ENCODE assay signal across 8 cellular contexts in the genomic region with DNA sequence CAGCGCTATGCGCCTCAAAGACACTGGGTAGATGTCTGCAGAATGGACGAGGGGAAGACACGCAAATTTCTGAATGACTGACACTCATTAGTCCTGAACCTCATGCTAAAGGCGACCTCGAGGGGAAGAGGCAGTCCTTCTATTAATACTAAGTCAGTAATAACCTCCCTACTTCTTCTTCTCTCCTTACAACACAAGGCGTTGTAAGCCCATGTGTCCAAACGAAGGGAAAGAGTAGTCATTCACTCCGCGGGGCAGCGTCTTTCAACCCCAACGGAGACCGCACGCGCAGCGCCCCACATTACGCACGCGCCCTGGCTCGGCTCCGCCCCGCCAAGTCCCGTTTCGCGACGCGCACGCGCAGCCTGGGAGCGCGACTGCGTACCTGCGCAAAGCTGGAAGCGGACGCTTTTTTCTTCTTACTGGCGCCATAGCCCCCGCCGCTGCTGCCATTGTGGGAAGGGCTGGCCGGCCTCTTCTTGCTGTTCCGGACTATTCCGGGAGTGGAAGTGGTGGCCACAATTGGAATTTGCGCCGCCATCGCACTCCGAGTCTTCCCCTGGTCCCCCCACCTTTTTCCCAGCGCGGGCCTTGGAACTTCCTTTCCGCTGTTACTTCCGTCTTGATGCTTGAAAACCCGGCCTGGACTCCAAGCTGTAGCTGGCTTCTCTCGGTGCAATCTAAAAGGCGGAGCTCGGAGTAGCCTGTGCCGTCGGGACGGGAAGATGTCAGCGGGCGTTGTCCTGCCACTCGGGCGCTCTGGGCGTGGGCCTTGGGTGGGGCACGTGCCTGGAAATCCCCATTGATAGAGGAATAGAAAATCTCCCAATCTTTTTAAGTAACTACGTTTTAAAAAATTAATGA. TPM values are rescaled to one million over a fixed set of nuclear protein-coding genes. Genes with fewer than 3 reads are reported as not detected.
DNase-seq lines count a peak whose midpoint lies in the region; ATAC-seq and TF ChIP-seq lines count a peak whose summit lies in the region.

A gene with protein sequence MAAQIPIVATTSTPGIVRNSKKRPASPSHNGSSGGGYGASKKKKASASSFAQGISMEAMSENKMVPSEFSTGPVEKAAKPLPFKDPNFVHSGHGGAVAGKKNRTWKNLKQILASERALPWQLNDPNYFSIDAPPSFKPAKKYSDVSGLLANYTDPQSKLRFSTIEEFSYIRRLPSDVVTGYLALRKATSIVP (minus strand): TSS at position 627 of the 864 bp plus-strand sequence. CDS start 86 bp downstream, at position 541.

- no peak for TF ChIP-seq CTCF in AG10803 (conservative IDR thresholded peaks at IDR 0.05; ENCODE audit: low read length)
- peak in 3 of 11 experiments; percentile 20 to 31 (median 26) for TF ChIP-seq CTCF in spleen (IDR thresholded peaks at IDR 0.05 in 8 of 11, conservative IDR thresholded peaks at IDR 0.05 in 3 of 11)

- peak; percentile 63 to 81 (median 73) for TF ChIP-seq POLR2A in spleen (IDR thresholded peaks at IDR 0.05)

- intact Hi-C loops in spleen (cut with DNase I; ENCODE audit: low total_unique reads): loop anchor here (5.0 kb wide), 1 partner anchor 85 kb away; a partner anchor contains a TSS

- H3K27me3 ChIP-seq in spleen (replicated peaks in 1 of 7): no peaks in the 10 kb centered on the region

- H3K9me3 ChIP-seq in spleen: no peaks in the 10 kb centered on the region

- DNase-seq in AG10803 (ENCODE audit: low read depth) (peak; percentile 93), NCI-H345 treated with DMSO at 0.1 percent for 48 hours (lab: John Stamatoyannopoulos, UW; ENCODE audit: unreplicated experiment) (peak; percentile 93), caudate nucleus (lab: John Stamatoyannopoulos, UW) (peak; percentile 5 to 97 (median 88)), inferior parietal cortex (ENCODE audit: extremely low spot score) (peak; percentile 94), spleen (peak; percentile 98)
- DNase-seq in activated CD4-positive, CD25-positive, alpha-beta regulatory T cell (lab: John Stamatoyannopoulos, UW): peak; percentile 83 to 87 (median 84)

- H3K27ac ChIP-seq in caudate nucleus (ENCODE audit: low read depth, low read length) (peak within 1 kb of the TSS; percentile 96), spleen (peak within 1 kb of the TSS; percentile 95 to 98 (median 97))

- H3K4me3 ChIP-seq in AG10803 (ENCODE audit: low read length) (peak within 1 kb of the TSS; percentile 86), spleen (peak within 1 kb of the TSS; percentile 52 to 81 (median 64))

- peak; percentile 94 for ATAC-seq in GM19035 (IDR thresholded peaks at IDR 0.05; ENCODE audit: unreplicated experiment)
- ATAC-seq in HG03342 (IDR thresholded peaks at IDR 0.05; ENCODE audit: unreplicated experiment): peak; percentile 92

- WGBS in spleen, 5 donors: 0 to 1% (median 1%) methylated on average over 61 to 63 of the region's 63 CpGs

- H3K36me3 ChIP-seq in spleen: no peaks in the 10 kb centered on the region

- peaks cover 10 to 67% (median 42%) of the 10 kb centered on the region in 6 donors for H3K4me1 ChIP-seq in spleen

RNA-seq across cellular contexts. Expression of the gene that starts here (rescaled TPM):
- 10 to 100 TPM; 18.9 to 45.4 (median 31.3) TPM for total RNA-seq in spleen
- 10 to 100 TPM; 32.7 to 57.5 (median 36.3) TPM for polyA plus RNA-seq in spleen

Comparison
In these comparisons a context has a peak if more than half of its experiments do, and no peak if none do; other contexts are left out.
1. Peak in every context shown above with its lines: DNase-seq, ATAC-seq, H3K4me3 ChIP-seq and H3K27ac ChIP-seq.